Comparison of ENCODE assay signal across 8 cellular contexts in genomic region chr13:25017808-25018728, GRCh38.
DNase-seq lines count a peak whose midpoint lies in the region; ATAC-seq, FAIRE-seq and TF ChIP-seq lines count a peak whose summit lies in the region.
"Not testable (repeated sequence)": the region's sequence is repeated elsewhere in the genome, so short reads cannot be mapped to it uniquely, and the experiment has no call there.

No MANE protein-coding gene starts in this region.

- H3K9ac ChIP-seq in skeletal muscle satellite cell (ENCODE audit: low read depth, low read length) = not testable (repeated sequence)

- ATAC-seq in right lobe of liver = peak in 3 of 4 donors; percentile 52 to 85 (median 55)

- peak overlapping the region; percentile 39 for H3K4me3 ChIP-seq in GM12865 (ENCODE audit: low read depth, low read length)
- H3K4me3 ChIP-seq in epithelial cell of esophagus (ENCODE audit: low read length) = not testable (repeated sequence)
- peak overlapping the region in 1 of 3 donors; percentile 41 for H3K4me3 ChIP-seq in right lobe of liver
- peak overlapping the region; percentile 49 for H3K4me3 ChIP-seq in skeletal muscle satellite cell (ENCODE audit: low read length)

- H3K9me3 ChIP-seq in right lobe of liver; skeletal muscle satellite cell (replicated peaks; ENCODE audit: low read length): not testable (repeated sequence)

- intact Hi-C loops in right lobe of liver (cut with DNase I) = not testable (repeated sequence)

- not testable (repeated sequence) for H3K4me1 ChIP-seq in right lobe of liver; skeletal muscle satellite cell (ENCODE audit: control insufficient read depth, insufficient read depth, low read length)

- not testable (repeated sequence) for H3K27me3 ChIP-seq in right lobe of liver
- H3K27me3 ChIP-seq in skeletal muscle satellite cell (ENCODE audit: control insufficient read depth, insufficient read depth, low read length) = peaks cover 40% of the 10 kb centered on the region

- not testable (repeated sequence) for TF ChIP-seq CTCF in GM12865 (IDR thresholded peaks at IDR 0.05; ENCODE audit: insufficient read depth, low read depth, low read length, missing control alignments); epithelial cell of esophagus (IDR thresholded peaks at IDR 0.05; ENCODE audit: insufficient read depth, low read depth, low read length, missing control alignments); right lobe of liver (IDR thresholded peaks at IDR 0.05)

- peak overlapping the region; percentile 62 for H3K4me2 ChIP-seq in skeletal muscle satellite cell (ENCODE audit: low read length)

- not testable (repeated sequence) for FAIRE-seq in urothelium cell line (lab: Jason Lieb, UNC)

- not testable (repeated sequence) for H3K36me3 ChIP-seq in right lobe of liver; skeletal muscle satellite cell (ENCODE audit: insufficient read depth, low read length)

- TF ChIP-seq POLR2A in right lobe of liver (IDR thresholded peaks at IDR 0.05) = not testable (repeated sequence)

- DNase-seq in GM12865 (ENCODE audit: low read depth) (peak; percentile 63), NCI-H1417 (lab: John Stamatoyannopoulos, UW) (peak; percentile 61 to 87 (median 81)), RPMI8226 (peak; percentile 54), activated gamma-delta T cell (lab: John Stamatoyannopoulos, UW) (peak; percentile 13), epithelial cell of esophagus (ENCODE audit: low read depth) (peak; percentile 55), right lobe of liver (peak in 2 of 3 donors; percentile 47 to 78), urothelium cell line (ENCODE audit: low spot score) (peak; percentile 57)

- H3K27ac ChIP-seq in right lobe of liver = not testable (repeated sequence)

- WGBS in right lobe of liver (ENCODE audit: insufficient coverage, low coverage, low lambda C conversion rate, missing lambda C conversion rate) = 2% methylated on average over 13 of the region's 79 CpGs

Comparison
In these comparisons a context has a peak if more than half of its experiments do, and no peak if none do; other contexts are left out.
1. DNase-seq: peak in every context shown above with its lines; median percentile 81 in NCI-H1417; 63 in GM12865; 62 in right lobe of liver; 57 in urothelium cell line; 55 in epithelial cell of esophagus; 54 in RPMI8226; 13 in activated gamma-delta T cell.